In genomic region chr10:121927361-121927840, GRCh38 we compare ENCODE assay signal across 8 cellular contexts.
DNase-seq lines count a peak whose midpoint lies in the region; ATAC-seq and TF ChIP-seq lines count a peak whose summit lies in the region.

No MANE protein-coding gene starts in this region.

- DNase-seq in D341Med (ENCODE audit: low spot score), result peak; percentile 54
- DNase-seq in HL-60 (ENCODE audit: low read depth in 1 of 2, low spot score in 1 of 2), result peak in 1 of 2 experiments; percentile 28
- DNase-seq in T-helper 22 cell (ENCODE audit: low read depth), result peak; percentile 2
- peak in 1 of 2 donors; percentile 46 for DNase-seq in cardiac fibroblast (ENCODE audit: low read depth in 2 of 2)
- DNase-seq in islet precursor cell, result peak; percentile 79
- peak; percentile 24 to 27 for DNase-seq in stimulated activated CD4-positive, alpha-beta T cell treated with anti-CD3 and anti-CD28 coated beads, Interleukin-12 subunit alpha, Interleukin-12 subunit beta, amount 100 ng/mL, for 24 hours (ENCODE audit: low read depth in 2 of 2)
- no peak for DNase-seq in NK-92 (lab: John Stamatoyannopoulos, UW; ENCODE audit: unreplicated experiment)

- H3K4me3 ChIP-seq in HL-60 (replicated peaks; ENCODE audit: insufficient read depth, low read length), result peak overlapping the region; percentile 85
- H3K4me3 ChIP-seq in cardiac fibroblast (replicated peaks in 1 of 2; ENCODE audit: low read depth in 2 of 2, low read length in 2 of 2), result peak overlapping the region; percentile 86 to 88

- TF ChIP-seq CTCF in HL-60 (IDR thresholded peaks at IDR 0.05; ENCODE audit: insufficient read depth, low read length), result no peak
- TF ChIP-seq CTCF in cardiac fibroblast (IDR thresholded peaks at IDR 0.05; ENCODE audit: low read depth, low read length), result no peak

- H3K27me3 ChIP-seq in HL-60 (ENCODE audit: insufficient read depth, poor library complexity, severe bottlenecking), result no peaks in the 10 kb centered on the region

- ATAC-seq in GM21381 (IDR thresholded peaks at IDR 0.05; ENCODE audit: unreplicated experiment), result peak; percentile 39

- peak overlapping the region; percentile 93 for H3K27ac ChIP-seq in HL-60 (replicated peaks)
